1 cellular context compared by ENCODE assay signal in genomic region chr9:133149130-133150015, GRCh38.
TF ChIP-seq lines count a peak whose summit lies in the region.

No MANE protein-coding gene starts in this region.

TF ChIP-seq in HepG2, 621 proteins besides CTCF, POLR2A, EP300 and RAD21 (continued from another document and continues in another):
- TF ChIP-seq MLXIP (CRISPR knock-in tag; IDR thresholded peaks at IDR 0.05; ENCODE audit: borderline replicate concordance), result no peak
- no peak; the same call in 1 of the 2 replicates for TF ChIP-seq PAX8 (CRISPR knock-in tag; IDR thresholded peaks at IDR 0.05; ENCODE audit: borderline replicate concordance)
- TF ChIP-seq ZBTB33 (CRISPR knock-in tag; IDR thresholded peaks at IDR 0.05), result peak; percentile 34; the same call in 1 of the 2 replicates
- TF ChIP-seq SALL1 (CRISPR knock-in tag; IDR thresholded peaks at IDR 0.05), result peak; percentile 81
- TF ChIP-seq XBP1 (CRISPR knock-in tag; IDR thresholded peaks at IDR 0.05), result no peak; the same call in 1 of the 2 replicates
- no peak for TF ChIP-seq NCOA5 (CRISPR knock-in tag; IDR thresholded peaks at IDR 0.05)
- 0 out of 2 replicates have a peak, but pooled peaks have one; percentile 45 for TF ChIP-seq ZNF891 (CRISPR knock-in tag; IDR thresholded peaks at IDR 0.05)
- TF ChIP-seq, protein P1, sequence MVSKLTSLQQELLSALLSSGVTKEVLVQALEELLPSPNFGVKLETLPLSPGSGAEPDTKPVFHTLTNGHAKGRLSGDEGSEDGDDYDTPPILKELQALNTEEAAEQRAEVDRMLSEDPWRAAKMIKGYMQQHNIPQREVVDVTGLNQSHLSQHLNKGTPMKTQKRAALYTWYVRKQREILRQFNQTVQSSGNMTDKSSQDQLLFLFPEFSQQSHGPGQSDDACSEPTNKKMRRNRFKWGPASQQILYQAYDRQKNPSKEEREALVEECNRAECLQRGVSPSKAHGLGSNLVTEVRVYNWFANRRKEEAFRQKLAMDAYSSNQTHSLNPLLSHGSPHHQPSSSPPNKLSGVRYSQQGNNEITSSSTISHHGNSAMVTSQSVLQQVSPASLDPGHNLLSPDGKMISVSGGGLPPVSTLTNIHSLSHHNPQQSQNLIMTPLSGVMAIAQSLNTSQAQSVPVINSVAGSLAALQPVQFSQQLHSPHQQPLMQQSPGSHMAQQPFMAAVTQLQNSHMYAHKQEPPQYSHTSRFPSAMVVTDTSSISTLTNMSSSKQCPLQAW (CRISPR knock-in tag; IDR thresholded peaks at IDR 0.05), result peak; percentile 56; the same call in 1 of the 2 replicates
- peak; percentile 62 for TF ChIP-seq FOXA3 (CRISPR knock-in tag; IDR thresholded peaks at IDR 0.05)
- peak; percentile 83 for TF ChIP-seq ZNF274 (CRISPR knock-in tag; IDR thresholded peaks at IDR 0.05)
- TF ChIP-seq SAP130 (CRISPR knock-in tag; IDR thresholded peaks at IDR 0.05; ENCODE audit: low read depth), result peak; percentile 77
- TF ChIP-seq RXRA (CRISPR knock-in tag; IDR thresholded peaks at IDR 0.05), result peak; percentile 76; the same call in 1 of the 2 replicates
- TF ChIP-seq SPEN (CRISPR knock-in tag; IDR thresholded peaks at IDR 0.05; ENCODE audit: low read depth), result peak; percentile 62
- TF ChIP-seq ARNT2 (CRISPR knock-in tag; IDR thresholded peaks at IDR 0.05; ENCODE audit: low read depth), result peak; percentile 60; the same call in 1 of the 2 replicates
- TF ChIP-seq BORCS8-MEF2B (CRISPR knock-in tag; IDR thresholded peaks at IDR 0.05), result peak; percentile 63; the same call in 1 of the 2 replicates
- TF ChIP-seq ELF3 (CRISPR knock-in tag; IDR thresholded peaks at IDR 0.05), result peak; percentile 60; the same call in 1 of the 2 replicates
- no peak for TF ChIP-seq SP1 (IDR thresholded peaks at IDR 0.05)
- TF ChIP-seq SP1 (CRISPR knock-in tag; IDR thresholded peaks at IDR 0.05), result peak; percentile 56; the same call in 1 of the 2 replicates
- peak; percentile 29; the same call in 1 of the 2 replicates for TF ChIP-seq TBX3 (IDR thresholded peaks at IDR 0.05; ENCODE audit: borderline replicate concordance)
- TF ChIP-seq CAMTA2 (CRISPR knock-in tag; IDR thresholded peaks at IDR 0.05; ENCODE audit: borderline replicate concordance), result 0 out of 2 replicates have a peak, but pooled peaks have one; percentile 15
- peak; percentile 45; the same call in 1 of the 2 replicates for TF ChIP-seq SATB2 (CRISPR knock-in tag; IDR thresholded peaks at IDR 0.05)
- no peak for TF ChIP-seq PRPF4 (IDR thresholded peaks at IDR 0.05; ENCODE audit: low read depth, low read length, poor library complexity, severe bottlenecking)
- TF ChIP-seq, protein P2, sequence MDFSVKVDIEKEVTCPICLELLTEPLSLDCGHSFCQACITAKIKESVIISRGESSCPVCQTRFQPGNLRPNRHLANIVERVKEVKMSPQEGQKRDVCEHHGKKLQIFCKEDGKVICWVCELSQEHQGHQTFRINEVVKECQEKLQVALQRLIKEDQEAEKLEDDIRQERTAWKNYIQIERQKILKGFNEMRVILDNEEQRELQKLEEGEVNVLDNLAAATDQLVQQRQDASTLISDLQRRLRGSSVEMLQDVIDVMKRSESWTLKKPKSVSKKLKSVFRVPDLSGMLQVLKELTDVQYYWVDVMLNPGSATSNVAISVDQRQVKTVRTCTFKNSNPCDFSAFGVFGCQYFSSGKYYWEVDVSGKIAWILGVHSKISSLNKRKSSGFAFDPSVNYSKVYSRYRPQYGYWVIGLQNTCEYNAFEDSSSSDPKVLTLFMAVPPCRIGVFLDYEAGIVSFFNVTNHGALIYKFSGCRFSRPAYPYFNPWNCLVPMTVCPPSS (IDR thresholded peaks at IDR 0.05), result no peak
- peak; percentile 52 for TF ChIP-seq ZNF331 (CRISPR knock-in tag; IDR thresholded peaks at IDR 0.05)
- no peak for TF ChIP-seq ZNF431 (CRISPR knock-in tag; IDR thresholded peaks at IDR 0.05; ENCODE audit: borderline replicate concordance, low read depth)
- TF ChIP-seq TOE1 (CRISPR knock-in tag; IDR thresholded peaks at IDR 0.05), result no peak
- TF ChIP-seq ZNF577 (CRISPR knock-in tag; IDR thresholded peaks at IDR 0.05; ENCODE audit: borderline replicate concordance, low read depth), result no peak
- peak; percentile 87 for TF ChIP-seq TBX2 (CRISPR knock-in tag; IDR thresholded peaks at IDR 0.05; ENCODE audit: borderline replicate concordance)
- TF ChIP-seq ZBTB7A (CRISPR knock-in tag; IDR thresholded peaks at IDR 0.05), result peak; percentile 36; the same call in 1 of the 2 replicates
- TF ChIP-seq HMGXB4 (CRISPR knock-in tag; IDR thresholded peaks at IDR 0.05; ENCODE audit: borderline replicate concordance in 1 of 2, low read depth in 1 of 2), result peak; percentile 49 to 68; a peak in 1 of 4 replicates
- peak; percentile 57 for TF ChIP-seq ZNF607 (CRISPR knock-in tag; IDR thresholded peaks at IDR 0.05; ENCODE audit: borderline replicate concordance)
- peak; percentile 66; the same call in 1 of the 2 replicates for TF ChIP-seq ZIK1 (CRISPR knock-in tag; IDR thresholded peaks at IDR 0.05; ENCODE audit: borderline replicate concordance, low read depth)
- no peak for TF ChIP-seq CREM (IDR thresholded peaks at IDR 0.05)
- TF ChIP-seq CREM (CRISPR knock-in tag; IDR thresholded peaks at IDR 0.05), result no peak
- 0 out of 2 replicates have a peak, but pooled peaks have one; percentile 29 for TF ChIP-seq NFKBIZ (CRISPR knock-in tag; IDR thresholded peaks at IDR 0.05)
- TF ChIP-seq ZNF747 (CRISPR knock-in tag; IDR thresholded peaks at IDR 0.05; ENCODE audit: borderline replicate concordance), result peak; percentile 85; the same call in 1 of the 2 replicates
- 0 out of 2 replicates have a peak, but pooled peaks have one; percentile 42 for TF ChIP-seq REXO4 (CRISPR knock-in tag; IDR thresholded peaks at IDR 0.05; ENCODE audit: borderline replicate concordance)
- TF ChIP-seq ZFYVE20 (CRISPR knock-in tag; IDR thresholded peaks at IDR 0.05; ENCODE audit: borderline replicate concordance, low read depth), result 0 out of 2 replicates have a peak, but pooled peaks have one; percentile 64
- TF ChIP-seq ZNF619 (CRISPR knock-in tag; IDR thresholded peaks at IDR 0.05), result 0 out of 2 replicates have a peak, but pooled peaks have one; percentile 19
- TF ChIP-seq TEAD3 (CRISPR knock-in tag; optimal IDR thresholded peaks at IDR 0.05; ENCODE audit: borderline replicate concordance), result peak; percentile 58
- TF ChIP-seq NBN (conservative IDR thresholded peaks at IDR 0.05), result no peak
- peak; percentile 80; the same call in 1 of the 2 replicates for TF ChIP-seq HNRNPL (IDR thresholded peaks at IDR 0.05; ENCODE audit: low read depth, low read length)
- TF ChIP-seq RFXANK (CRISPR knock-in tag; IDR thresholded peaks at IDR 0.05), result no peak
- no peak for TF ChIP-seq TRIM24 (CRISPR knock-in tag; IDR thresholded peaks at IDR 0.05)
- TF ChIP-seq SNAPC2 (CRISPR knock-in tag; IDR thresholded peaks at IDR 0.05), result peak; percentile 65; the same call in 1 of the 2 replicates
- peak; percentile 94 for TF ChIP-seq ZNF772 (CRISPR knock-in tag; IDR thresholded peaks at IDR 0.05)
- 0 out of 2 replicates have a peak, but pooled peaks have one; percentile 15 for TF ChIP-seq FOXP4 (CRISPR knock-in tag; IDR thresholded peaks at IDR 0.05)
- TF ChIP-seq, protein P3, sequence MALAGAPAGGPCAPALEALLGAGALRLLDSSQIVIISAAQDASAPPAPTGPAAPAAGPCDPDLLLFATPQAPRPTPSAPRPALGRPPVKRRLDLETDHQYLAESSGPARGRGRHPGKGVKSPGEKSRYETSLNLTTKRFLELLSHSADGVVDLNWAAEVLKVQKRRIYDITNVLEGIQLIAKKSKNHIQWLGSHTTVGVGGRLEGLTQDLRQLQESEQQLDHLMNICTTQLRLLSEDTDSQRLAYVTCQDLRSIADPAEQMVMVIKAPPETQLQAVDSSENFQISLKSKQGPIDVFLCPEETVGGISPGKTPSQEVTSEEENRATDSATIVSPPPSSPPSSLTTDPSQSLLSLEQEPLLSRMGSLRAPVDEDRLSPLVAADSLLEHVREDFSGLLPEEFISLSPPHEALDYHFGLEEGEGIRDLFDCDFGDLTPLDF (CRISPR knock-in tag; IDR thresholded peaks at IDR 0.05), result no peak
- peak; percentile 93 for TF ChIP-seq ZNF687 (CRISPR knock-in tag; IDR thresholded peaks at IDR 0.05)
- TF ChIP-seq ZNF746 (CRISPR knock-in tag; IDR thresholded peaks at IDR 0.05), result peak; percentile 84
